ENCODE assay signal across 1 cellular context in genomic region chr6:41922154-41922553, GRCh38.
TF ChIP-seq lines count a peak whose summit lies in the region.

No MANE protein-coding gene starts in this region.

TF ChIP-seq in HepG2, 621 proteins besides CTCF, POLR2A, EP300 and RAD21:
- TF ChIP-seq ZNF12 (CRISPR knock-in tag; IDR thresholded peaks at IDR 0.05) (no peak), ZC3H13 (CRISPR knock-in tag; IDR thresholded peaks at IDR 0.05) (0 out of 2 replicates have a peak, but pooled peaks have one; percentile 6), SNAPC2 (CRISPR knock-in tag; IDR thresholded peaks at IDR 0.05) (0 out of 2 replicates have a peak, but pooled peaks have one; percentile 9), ZBTB42 (CRISPR knock-in tag; IDR thresholded peaks at IDR 0.05) (peak; percentile 10; the same call in 1 of the 2 replicates)
